ENCODE assay signal across 1 cellular context in the genomic region with DNA sequence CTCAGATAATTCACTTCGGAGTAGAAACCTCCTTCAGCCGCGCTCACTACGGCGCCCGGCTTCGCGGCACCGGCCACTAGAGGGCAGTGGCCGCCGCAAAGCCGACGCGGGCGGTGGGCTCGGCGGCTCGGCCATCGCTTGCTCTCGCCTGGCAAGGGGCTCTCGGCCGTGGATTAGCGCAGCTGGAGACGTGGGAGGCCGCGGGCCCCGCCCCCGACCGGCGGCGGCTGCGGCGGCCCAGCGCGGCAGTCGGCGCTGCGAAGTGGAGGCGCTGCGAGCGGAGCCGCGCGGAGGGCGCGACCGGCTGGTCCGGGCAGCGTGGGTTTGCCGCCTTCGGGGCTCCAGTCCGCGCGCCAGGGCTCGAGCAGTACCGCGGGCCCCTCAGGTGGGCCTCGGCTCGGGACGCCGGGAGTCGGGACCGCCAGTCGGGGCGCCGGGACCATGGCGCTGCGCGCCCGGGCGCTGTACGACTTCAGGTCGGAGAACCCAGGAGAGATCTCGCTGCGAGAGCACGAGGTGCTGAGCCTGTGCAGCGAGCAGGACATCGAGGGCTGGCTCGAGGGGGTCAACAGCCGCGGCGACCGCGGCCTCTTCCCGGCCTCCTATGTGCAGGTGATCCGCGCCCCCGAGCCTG.
TF ChIP-seq lines count a peak whose summit lies in the region.

A gene with protein sequence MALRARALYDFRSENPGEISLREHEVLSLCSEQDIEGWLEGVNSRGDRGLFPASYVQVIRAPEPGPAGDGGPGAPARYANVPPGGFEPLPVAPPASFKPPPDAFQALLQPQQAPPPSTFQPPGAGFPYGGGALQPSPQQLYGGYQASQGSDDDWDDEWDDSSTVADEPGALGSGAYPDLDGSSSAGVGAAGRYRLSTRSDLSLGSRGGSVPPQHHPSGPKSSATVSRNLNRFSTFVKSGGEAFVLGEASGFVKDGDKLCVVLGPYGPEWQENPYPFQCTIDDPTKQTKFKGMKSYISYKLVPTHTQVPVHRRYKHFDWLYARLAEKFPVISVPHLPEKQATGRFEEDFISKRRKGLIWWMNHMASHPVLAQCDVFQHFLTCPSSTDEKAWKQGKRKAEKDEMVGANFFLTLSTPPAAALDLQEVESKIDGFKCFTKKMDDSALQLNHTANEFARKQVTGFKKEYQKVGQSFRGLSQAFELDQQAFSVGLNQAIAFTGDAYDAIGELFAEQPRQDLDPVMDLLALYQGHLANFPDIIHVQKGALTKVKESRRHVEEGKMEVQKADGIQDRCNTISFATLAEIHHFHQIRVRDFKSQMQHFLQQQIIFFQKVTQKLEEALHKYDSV (plus strand): TSS at position 248 of the 634 bp plus-strand sequence. CDS start 194 bp downstream, at position 442.

TF ChIP-seq in HepG2, 621 proteins besides CTCF, POLR2A, EP300 and RAD21 (continued from another document and continues in another):
- TF ChIP-seq, protein P1, sequence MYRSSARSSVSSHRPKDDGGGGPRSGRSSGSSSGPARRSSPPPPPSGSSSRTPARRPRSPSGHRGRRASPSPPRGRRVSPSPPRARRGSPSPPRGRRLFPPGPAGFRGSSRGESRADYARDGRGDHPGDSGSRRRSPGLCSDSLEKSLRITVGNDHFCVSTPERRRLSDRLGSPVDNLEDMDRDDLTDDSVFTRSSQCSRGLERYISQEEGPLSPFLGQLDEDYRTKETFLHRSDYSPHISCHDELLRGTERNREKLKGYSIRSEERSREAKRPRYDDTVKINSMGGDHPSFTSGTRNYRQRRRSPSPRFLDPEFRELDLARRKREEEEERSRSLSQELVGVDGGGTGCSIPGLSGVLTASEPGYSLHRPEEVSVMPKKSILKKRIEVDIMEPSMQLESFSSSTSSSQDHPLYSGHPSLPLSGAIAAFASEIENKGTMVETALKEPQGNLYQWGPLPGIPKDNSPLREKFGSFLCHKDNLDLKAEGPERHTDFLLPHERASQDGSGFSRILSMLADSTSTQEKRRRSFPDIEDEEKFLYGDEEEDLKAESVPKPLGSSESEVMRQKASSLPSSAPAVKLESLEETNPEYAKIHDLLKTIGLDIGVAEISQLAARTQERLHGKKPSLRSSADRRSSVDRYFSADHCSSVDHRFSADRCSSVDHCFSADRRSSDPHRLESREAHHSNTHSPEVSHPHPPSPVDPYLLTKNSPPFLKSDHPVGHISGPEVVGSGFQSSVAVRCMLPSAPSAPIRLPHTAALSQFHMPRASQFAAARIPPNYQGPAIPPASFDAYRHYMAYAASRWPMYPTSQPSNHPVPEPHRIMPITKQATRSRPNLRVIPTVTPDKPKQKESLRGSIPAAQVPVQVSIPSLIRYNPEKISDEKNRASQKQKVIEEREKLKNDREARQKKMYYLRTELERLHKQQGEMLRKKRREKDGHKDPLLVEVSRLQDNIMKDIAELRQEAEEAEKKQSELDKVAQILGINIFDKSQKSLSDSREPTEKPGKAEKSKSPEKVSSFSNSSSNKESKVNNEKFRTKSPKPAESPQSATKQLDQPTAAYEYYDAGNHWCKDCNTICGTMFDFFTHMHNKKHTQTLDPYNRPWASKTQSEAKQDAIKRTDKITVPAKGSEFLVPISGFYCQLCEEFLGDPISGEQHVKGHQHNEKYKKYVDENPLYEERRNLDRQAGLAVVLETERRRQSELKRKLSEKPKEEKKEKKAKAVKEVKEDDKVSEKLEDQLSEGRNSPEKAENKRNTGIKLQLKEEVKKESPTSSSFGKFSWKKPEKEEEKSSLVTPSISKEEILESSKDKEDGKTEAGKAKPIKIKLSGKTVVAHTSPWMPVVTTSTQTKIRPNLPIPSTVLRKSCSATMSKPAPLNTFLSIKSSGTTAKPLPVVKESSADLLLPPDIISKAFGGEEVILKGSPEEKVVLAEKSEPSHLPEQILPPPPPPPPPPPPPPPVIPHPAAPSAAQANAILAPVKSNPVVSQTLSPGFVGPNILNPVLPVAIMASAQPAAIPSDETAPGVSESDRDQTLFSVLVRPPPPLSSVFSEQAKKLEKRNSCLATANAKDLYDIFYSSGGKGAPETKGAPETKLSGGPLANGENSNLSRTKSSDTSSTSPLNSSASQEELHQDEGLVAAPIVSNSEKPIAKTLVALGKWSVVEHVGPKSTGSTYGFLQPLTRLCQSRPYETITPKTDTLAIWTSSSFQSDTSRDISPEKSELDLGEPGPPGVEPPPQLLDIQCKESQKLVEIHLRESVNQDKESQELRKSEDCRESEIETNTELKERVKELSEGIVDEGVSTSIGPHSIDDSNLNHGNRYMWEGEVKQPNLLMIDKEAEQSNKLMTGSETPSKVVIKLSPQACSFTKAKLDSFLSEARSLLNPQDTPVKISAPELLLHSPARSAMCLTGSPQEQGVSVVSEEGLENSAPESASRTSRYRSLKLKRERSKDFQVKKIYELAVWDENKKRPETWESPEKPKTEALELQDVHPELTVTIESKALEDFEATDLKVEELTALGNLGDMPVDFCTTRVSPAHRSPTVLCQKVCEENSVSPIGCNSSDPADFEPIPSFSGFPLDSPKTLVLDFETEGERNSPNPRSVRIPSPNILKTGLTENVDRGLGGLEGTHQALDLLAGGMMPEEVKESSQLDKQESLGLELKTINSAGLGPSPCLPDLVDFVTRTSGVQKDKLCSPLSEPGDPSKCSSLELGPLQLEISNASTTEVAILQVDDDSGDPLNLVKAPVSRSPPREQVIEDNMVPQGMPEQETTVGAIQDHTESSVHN (CRISPR knock-in tag; IDR thresholded peaks at IDR 0.05), result no peak
- TF ChIP-seq NAIF1 (CRISPR knock-in tag; IDR thresholded peaks at IDR 0.05; ENCODE audit: borderline replicate concordance) (no peak), NFYB (CRISPR knock-in tag; IDR thresholded peaks at IDR 0.05) (no peak), ZNF138 (CRISPR knock-in tag; IDR thresholded peaks at IDR 0.05; ENCODE audit: low read depth) (no peak), IRX3 (CRISPR knock-in tag; IDR thresholded peaks at IDR 0.05; ENCODE audit: borderline replicate concordance, low read depth) (peak; percentile 51; the same call in 1 of the 2 replicates), CBFB (CRISPR knock-in tag; IDR thresholded peaks at IDR 0.05) (peak; percentile 87), ZNF20 (CRISPR knock-in tag; IDR thresholded peaks at IDR 0.05) (no peak), ZFP36L2 (CRISPR knock-in tag; IDR thresholded peaks at IDR 0.05) (no peak), ZFP1 (CRISPR knock-in tag; IDR thresholded peaks at IDR 0.05) (no peak), RBFOX2 (IDR thresholded peaks at IDR 0.05; ENCODE audit: low read depth, low read length) (peak; percentile 67), TAF15 (IDR thresholded peaks at IDR 0.05; ENCODE audit: low read depth, low read length, poor library complexity, severe bottlenecking) (no peak), SKI (IDR thresholded peaks at IDR 0.05; ENCODE audit: partially characterized antibody) (peak; percentile 84), NKX3-1 (CRISPR knock-in tag; IDR thresholded peaks at IDR 0.05) (no peak), ZNF773 (CRISPR knock-in tag; IDR thresholded peaks at IDR 0.05; ENCODE audit: borderline replicate concordance) (no peak), MYNN (CRISPR knock-in tag; IDR thresholded peaks at IDR 0.05; ENCODE audit: low read depth) (no peak), SMYD3 (CRISPR knock-in tag; IDR thresholded peaks at IDR 0.05) (no peak), TMF1 (CRISPR knock-in tag; IDR thresholded peaks at IDR 0.05; ENCODE audit: low read depth) (peak; percentile 62; the same call in 1 of the 2 replicates), YEATS4 (CRISPR knock-in tag; IDR thresholded peaks at IDR 0.05; ENCODE audit: borderline replicate concordance) (peak; percentile 71), NFIB (CRISPR knock-in tag; IDR thresholded peaks at IDR 0.05; ENCODE audit: borderline replicate concordance) (no peak), ERF (CRISPR knock-in tag; IDR thresholded peaks at IDR 0.05) (0 out of 2 replicates have a peak, but pooled peaks have one; percentile 41), HOXA5 (CRISPR knock-in tag; IDR thresholded peaks at IDR 0.05) (peak; percentile 87), BHLHE40 (IDR thresholded peaks at IDR 0.05; ENCODE audit: low read length) (no peak), ZNF790 (CRISPR knock-in tag; IDR thresholded peaks at IDR 0.05; ENCODE audit: borderline replicate concordance) (peak; percentile 68; the same call in 1 of the 2 replicates), PAF1 (CRISPR knock-in tag; IDR thresholded peaks at IDR 0.05) (no peak)
- TF ChIP-seq, protein P2, sequence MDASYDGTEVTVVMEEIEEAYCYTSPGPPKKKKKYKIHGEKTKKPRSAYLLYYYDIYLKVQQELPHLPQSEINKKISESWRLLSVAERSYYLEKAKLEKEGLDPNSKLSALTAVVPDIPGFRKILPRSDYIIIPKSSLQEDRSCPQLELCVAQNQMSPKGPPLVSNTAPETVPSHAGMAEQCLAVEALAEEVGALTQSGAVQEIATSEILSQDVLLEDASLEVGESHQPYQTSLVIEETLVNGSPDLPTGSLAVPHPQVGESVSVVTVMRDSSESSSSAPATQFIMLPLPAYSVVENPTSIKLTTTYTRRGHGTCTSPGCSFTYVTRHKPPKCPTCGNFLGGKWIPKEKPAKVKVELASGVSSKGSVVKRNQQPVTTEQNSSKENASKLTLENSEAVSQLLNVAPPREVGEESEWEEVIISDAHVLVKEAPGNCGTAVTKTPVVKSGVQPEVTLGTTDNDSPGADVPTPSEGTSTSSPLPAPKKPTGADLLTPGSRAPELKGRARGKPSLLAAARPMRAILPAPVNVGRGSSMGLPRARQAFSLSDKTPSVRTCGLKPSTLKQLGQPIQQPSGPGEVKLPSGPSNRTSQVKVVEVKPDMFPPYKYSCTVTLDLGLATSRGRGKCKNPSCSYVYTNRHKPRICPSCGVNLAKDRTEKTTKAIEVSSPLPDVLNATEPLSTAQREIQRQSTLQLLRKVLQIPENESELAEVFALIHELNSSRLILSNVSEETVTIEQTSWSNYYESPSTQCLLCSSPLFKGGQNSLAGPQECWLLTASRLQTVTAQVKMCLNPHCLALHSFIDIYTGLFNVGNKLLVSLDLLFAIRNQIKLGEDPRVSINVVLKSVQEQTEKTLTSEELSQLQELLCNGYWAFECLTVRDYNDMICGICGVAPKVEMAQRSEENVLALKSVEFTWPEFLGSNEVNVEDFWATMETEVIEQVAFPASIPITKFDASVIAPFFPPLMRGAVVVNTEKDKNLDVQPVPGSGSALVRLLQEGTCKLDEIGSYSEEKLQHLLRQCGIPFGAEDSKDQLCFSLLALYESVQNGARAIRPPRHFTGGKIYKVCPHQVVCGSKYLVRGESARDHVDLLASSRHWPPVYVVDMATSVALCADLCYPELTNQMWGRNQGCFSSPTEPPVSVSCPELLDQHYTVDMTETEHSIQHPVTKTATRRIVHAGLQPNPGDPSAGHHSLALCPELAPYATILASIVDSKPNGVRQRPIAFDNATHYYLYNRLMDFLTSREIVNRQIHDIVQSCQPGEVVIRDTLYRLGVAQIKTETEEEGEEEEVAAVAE (CRISPR knock-in tag; IDR thresholded peaks at IDR 0.05; ENCODE audit: borderline replicate concordance), result peak; percentile 32; the same call in 1 of the 2 replicates
- TF ChIP-seq, protein P3, sequence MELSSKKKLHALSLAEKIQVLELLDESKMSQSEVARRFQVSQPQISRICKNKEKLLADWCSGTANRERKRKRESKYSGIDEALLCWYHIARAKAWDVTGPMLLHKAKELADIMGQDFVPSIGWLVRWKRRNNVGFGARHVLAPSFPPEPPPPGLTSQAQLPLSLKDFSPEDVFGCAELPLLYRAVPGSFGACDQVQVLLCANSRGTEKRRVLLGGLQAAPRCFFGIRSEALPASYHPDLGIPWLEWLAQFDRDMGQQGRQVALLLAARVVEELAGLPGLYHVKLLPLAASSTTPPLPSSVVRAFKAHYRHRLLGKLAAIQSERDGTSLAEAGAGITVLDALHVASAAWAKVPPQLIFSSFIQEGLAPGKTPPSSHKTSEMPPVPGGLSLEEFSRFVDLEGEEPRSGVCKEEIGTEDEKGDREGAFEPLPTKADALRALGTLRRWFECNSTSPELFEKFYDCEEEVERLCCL (CRISPR knock-in tag; IDR thresholded peaks at IDR 0.05; ENCODE audit: borderline replicate concordance), result no peak
- TF ChIP-seq, protein P4, sequence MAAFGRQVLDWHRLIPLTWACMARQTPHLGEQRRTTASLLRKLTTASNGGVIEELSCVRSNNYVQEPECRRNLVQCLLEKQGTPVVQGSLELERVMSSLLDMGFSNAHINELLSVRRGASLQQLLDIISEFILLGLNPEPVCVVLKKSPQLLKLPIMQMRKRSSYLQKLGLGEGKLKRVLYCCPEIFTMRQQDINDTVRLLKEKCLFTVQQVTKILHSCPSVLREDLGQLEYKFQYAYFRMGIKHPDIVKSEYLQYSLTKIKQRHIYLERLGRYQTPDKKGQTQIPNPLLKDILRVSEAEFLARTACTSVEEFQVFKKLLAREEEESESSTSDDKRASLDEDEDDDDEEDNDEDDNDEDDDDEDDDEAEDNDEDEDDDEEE (CRISPR knock-in tag; IDR thresholded peaks at IDR 0.05), result 0 out of 2 replicates have a peak, but pooled peaks have one; percentile 21
- TF ChIP-seq, protein P5, sequence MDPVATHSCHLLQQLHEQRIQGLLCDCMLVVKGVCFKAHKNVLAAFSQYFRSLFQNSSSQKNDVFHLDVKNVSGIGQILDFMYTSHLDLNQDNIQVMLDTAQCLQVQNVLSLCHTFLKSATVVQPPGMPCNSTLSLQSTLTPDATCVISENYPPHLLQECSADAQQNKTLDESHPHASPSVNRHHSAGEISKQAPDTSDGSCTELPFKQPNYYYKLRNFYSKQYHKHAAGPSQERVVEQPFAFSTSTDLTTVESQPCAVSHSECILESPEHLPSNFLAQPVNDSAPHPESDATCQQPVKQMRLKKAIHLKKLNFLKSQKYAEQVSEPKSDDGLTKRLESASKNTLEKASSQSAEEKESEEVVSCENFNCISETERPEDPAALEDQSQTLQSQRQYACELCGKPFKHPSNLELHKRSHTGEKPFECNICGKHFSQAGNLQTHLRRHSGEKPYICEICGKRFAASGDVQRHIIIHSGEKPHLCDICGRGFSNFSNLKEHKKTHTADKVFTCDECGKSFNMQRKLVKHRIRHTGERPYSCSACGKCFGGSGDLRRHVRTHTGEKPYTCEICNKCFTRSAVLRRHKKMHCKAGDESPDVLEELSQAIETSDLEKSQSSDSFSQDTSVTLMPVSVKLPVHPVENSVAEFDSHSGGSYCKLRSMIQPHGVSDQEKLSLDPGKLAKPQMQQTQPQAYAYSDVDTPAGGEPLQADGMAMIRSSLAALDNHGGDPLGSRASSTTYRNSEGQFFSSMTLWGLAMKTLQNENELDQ (CRISPR knock-in tag; IDR thresholded peaks at IDR 0.05; ENCODE audit: borderline replicate concordance), result no peak
- TF ChIP-seq, protein P6, sequence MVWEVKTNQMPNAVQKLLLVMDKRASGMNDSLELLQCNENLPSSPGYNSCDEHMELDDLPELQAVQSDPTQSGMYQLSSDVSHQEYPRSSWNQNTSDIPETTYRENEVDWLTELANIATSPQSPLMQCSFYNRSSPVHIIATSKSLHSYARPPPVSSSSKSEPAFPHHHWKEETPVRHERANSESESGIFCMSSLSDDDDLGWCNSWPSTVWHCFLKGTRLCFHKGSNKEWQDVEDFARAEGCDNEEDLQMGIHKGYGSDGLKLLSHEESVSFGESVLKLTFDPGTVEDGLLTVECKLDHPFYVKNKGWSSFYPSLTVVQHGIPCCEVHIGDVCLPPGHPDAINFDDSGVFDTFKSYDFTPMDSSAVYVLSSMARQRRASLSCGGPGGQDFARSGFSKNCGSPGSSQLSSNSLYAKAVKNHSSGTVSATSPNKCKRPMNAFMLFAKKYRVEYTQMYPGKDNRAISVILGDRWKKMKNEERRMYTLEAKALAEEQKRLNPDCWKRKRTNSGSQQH (CRISPR knock-in tag; IDR thresholded peaks at IDR 0.05; ENCODE audit: low read depth), result no peak
